24 cellular contexts compared by ENCODE assay signal in the genomic region with DNA sequence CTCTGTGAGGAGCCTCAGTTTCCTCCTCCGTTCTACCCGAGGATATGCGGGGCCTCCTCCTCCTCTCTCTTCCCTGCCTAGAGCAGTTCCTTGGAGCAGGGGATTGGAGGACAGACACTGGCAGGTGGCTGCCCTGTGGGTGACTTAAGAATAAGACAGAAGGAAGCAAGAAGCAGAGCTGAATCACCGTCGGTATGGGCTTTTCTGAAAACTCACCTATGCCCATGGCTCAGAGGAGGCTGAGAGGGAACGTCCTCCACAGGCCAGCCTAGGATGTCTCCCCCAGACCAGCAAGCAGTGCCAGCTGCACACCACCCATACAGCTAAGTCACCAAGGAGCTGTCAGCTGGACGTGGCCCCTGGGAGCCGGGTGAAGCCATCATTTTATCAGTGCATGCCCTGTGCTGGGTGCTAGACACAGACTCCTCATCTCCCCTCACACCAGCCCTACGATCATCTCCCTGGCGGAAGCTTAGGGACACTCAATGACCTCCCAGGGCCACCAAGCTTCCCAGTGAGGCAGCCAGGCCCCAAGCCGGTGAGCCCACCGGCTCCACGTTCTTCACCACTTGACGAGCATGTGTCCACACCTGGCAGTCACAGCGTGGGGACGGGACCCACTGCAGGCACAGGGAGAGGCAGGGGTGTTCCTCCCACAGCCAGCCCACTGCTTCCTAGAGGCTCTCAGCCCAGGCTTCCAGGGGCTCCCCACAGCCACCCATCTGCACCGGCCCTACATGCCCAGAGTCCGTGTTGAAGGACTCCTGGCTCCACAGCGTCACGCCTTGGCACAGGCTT. TPM values are rescaled to one million over a fixed set of nuclear protein-coding genes. Genes with fewer than 3 reads are reported as not detected.
DNase-seq lines count a peak whose midpoint lies in the region; ATAC-seq and TF ChIP-seq lines count a peak whose summit lies in the region.
"Had no signal": no experiment of that assay in that cellular context is flagged by ENCODE, and none has a peak within 500 bp of the region (broad histone marks: within the 10 kb centered on the region; RNA-seq: fewer than 3 reads in every experiment).

No MANE protein-coding gene starts in this region.

- DNase-seq in activated naive CD4-positive, alpha-beta T cell treated with anti-CD3 and anti-CD28 coated beads, Interleukin-2, amount 50 U/mL, for 72 hours (ENCODE audit: low spot score in 2 of 2), result no peak
- no peak for DNase-seq in activated naive CD4-positive, alpha-beta T cell treated with anti-CD3 and anti-CD28 coated beads, Interleukin-2, amount 50 U/mL, for 16 hours
- DNase-seq in T-helper 17 cell, result no peak
- DNase-seq in esophagus squamous epithelium (lab: John Stamatoyannopoulos, UW), result no peak
- DNase-seq in stimulated activated CD4-positive, alpha-beta T cell treated with anti-CD3 and anti-CD28 coated beads, Interleukin-2, amount 100 ng/mL, for 24 hours, result no peak
- DNase-seq in NCI-H510A (lab: John Stamatoyannopoulos, UW), result no peak
- no peak for DNase-seq in left lung
- DNase-seq: activated CD4-positive, alpha-beta T cell treated with anti-CD3 and anti-CD28 coated beads for 1 hour; activated naive CD4-positive, alpha-beta T cell treated with anti-CD3 and anti-CD28 coated beads for 36 hours; activated T-cell treated with anti-CD3 and anti-CD28 coated beads, Interleukin-2, amount 50 U/mL, for 72 hours; central memory CD4-positive, alpha-beta T cell; midbrain; NCI-H1694; NCI-H2171; NCI-H524 treated with DMSO at 0.1 percent for 48 hours; Peyer's patch; stimulated activated CD4-positive, alpha-beta T cell treated with anti-CD3 and anti-CD28 coated beads, Interleukin-15, amount 100 ng/mL, for 24 hours; transverse colon had no signal

- H3K9me3 ChIP-seq in T-helper 17 cell (ENCODE audit: control insufficient read depth, low read length, poor library complexity, severe bottlenecking), result no peaks in the 10 kb centered on the region
- H3K9me3 ChIP-seq in esophagus squamous epithelium, result no peaks in the 10 kb centered on the region
- H3K9me3 ChIP-seq in left lung, result no peaks in the 10 kb centered on the region
- H3K9me3 ChIP-seq: ascending aorta, Peyer's patch, transverse colon had no signal

- 90 to 93% methylated on average over 5 to 10 of the region's 20 CpGs for WGBS in esophagus squamous epithelium, 2 donors

- H3K9me3 Mint-ChIP-seq in activated naive CD4-positive, alpha-beta T cell treated with anti-CD3 and anti-CD28 coated beads, Interleukin-2, amount 50 U/mL, for 72 hours, result no peaks in the 10 kb centered on the region
- H3K9me3 Mint-ChIP-seq in stimulated activated memory B cell treated with anti-CD40 and anti-IgM and Interleukin-4, amounts not matched to agents 10 μg/mL and 1 μg/mL and 100 μg/mL, for 72 hours, result no peaks in the 10 kb centered on the region
- H3K9me3 Mint-ChIP-seq: activated naive CD4-positive, alpha-beta T cell treated with anti-CD3 and anti-CD28 coated beads for 36 hours; activated T-cell treated with anti-CD3 and anti-CD28 coated beads, Interleukin-2, amount 50 U/mL, for 72 hours; nephron had no signal

- TF ChIP-seq POLR2A in esophagus squamous epithelium (IDR thresholded peaks at IDR 0.05), result no peak

- no peak overlapping the region for H3K4me3 Mint-ChIP-seq in T-helper 17 cell
- no peak overlapping the region for H3K4me3 Mint-ChIP-seq in stimulated activated memory B cell treated with anti-CD40 and anti-IgM and Interleukin-4, amounts not matched to agents 10 μg/mL and 1 μg/mL and 100 μg/mL, for 72 hours
- H3K4me3 Mint-ChIP-seq: activated naive CD4-positive, alpha-beta T cell treated with anti-CD3 and anti-CD28 coated beads for 36 hours; activated T-cell treated with anti-CD3 and anti-CD28 coated beads, Interleukin-2, amount 50 U/mL, for 72 hours; B cell; nephron had no signal

- H3K36me3 ChIP-seq in esophagus squamous epithelium, result no peaks in the 10 kb centered on the region
- H3K36me3 ChIP-seq in left lung, result no peaks in the 10 kb centered on the region
- H3K36me3 ChIP-seq: ascending aorta, Peyer's patch, transverse colon had no signal

- intact Hi-C loops in esophagus squamous epithelium (cut with DNase I), result no loop called here
- intact Hi-C loops in left lung (cut with DNase I), result no loop called here

- H3K4me3 ChIP-seq in esophagus squamous epithelium (no peak overlapping the region), left lung (no peak overlapping the region)
- H3K4me3 ChIP-seq: ascending aorta, Peyer's patch, transverse colon had no signal

- peak overlapping the region; percentile 2 to 44 for H3K27ac Mint-ChIP-seq in activated naive CD4-positive, alpha-beta T cell treated with anti-CD3 and anti-CD28 coated beads, Interleukin-2, amount 50 U/mL, for 72 hours
- peak overlapping the region; percentile 86 for H3K27ac Mint-ChIP-seq in T-helper 17 cell
- H3K27ac Mint-ChIP-seq in stimulated activated memory B cell treated with anti-CD40 and anti-IgM and Interleukin-4, amounts not matched to agents 10 μg/mL and 1 μg/mL and 100 μg/mL, for 72 hours, result peak overlapping the region; percentile 42
- H3K27ac Mint-ChIP-seq: activated naive CD4-positive, alpha-beta T cell treated with anti-CD3 and anti-CD28 coated beads for 36 hours; activated T-cell treated with anti-CD3 and anti-CD28 coated beads, Interleukin-2, amount 50 U/mL, for 72 hours; B cell had no signal

- no peak for ATAC-seq in activated naive CD4-positive, alpha-beta T cell treated with anti-CD3 and anti-CD28 coated beads, Interleukin-2, amount 50 U/mL, for 72 hours
- ATAC-seq in T-helper 17 cell, result no peak
- ATAC-seq in stimulated activated memory B cell treated with anti-CD40 and anti-IgM and Interleukin-4, amounts not matched to agents 10 μg/mL and 1 μg/mL and 100 μg/mL, for 72 hours, result peak; percentile 14
- ATAC-seq in left lung, result no peak
- ATAC-seq: activated T-cell treated with anti-CD3 and anti-CD28 coated beads, Interleukin-2, amount 50 U/mL, for 72 hours; sciatic nerve had no signal

- H3K36me3 Mint-ChIP-seq in activated naive CD4-positive, alpha-beta T cell treated with anti-CD3 and anti-CD28 coated beads, Interleukin-2, amount 50 U/mL, for 72 hours, result no peaks in the 10 kb centered on the region
- peaks cover 2% of the 10 kb centered on the region for H3K36me3 Mint-ChIP-seq in T-helper 17 cell (ENCODE audit: low read depth)
- H3K36me3 Mint-ChIP-seq in stimulated activated memory B cell treated with anti-CD40 and anti-IgM and Interleukin-4, amounts not matched to agents 10 μg/mL and 1 μg/mL and 100 μg/mL, for 72 hours, result peaks cover 17% of the 10 kb centered on the region

- no peaks in the 10 kb centered on the region for H3K27me3 Mint-ChIP-seq in T-helper 17 cell
- no peaks in the 10 kb centered on the region for H3K27me3 Mint-ChIP-seq in stimulated activated memory B cell treated with anti-CD40 and anti-IgM and Interleukin-4, amounts not matched to agents 10 μg/mL and 1 μg/mL and 100 μg/mL, for 72 hours
- H3K27me3 Mint-ChIP-seq: B cell had no signal

- H3K27me3 ChIP-seq in esophagus squamous epithelium (no peaks in the 10 kb centered on the region), left lung (no peaks in the 10 kb centered on the region)
- H3K27me3 ChIP-seq: ascending aorta, Peyer's patch, transverse colon had no signal

- H3K4me1 Mint-ChIP-seq in T-helper 17 cell, result peaks cover 34% of the 10 kb centered on the region
- peaks cover 80% of the 10 kb centered on the region for H3K4me1 Mint-ChIP-seq in stimulated activated memory B cell treated with anti-CD40 and anti-IgM and Interleukin-4, amounts not matched to agents 10 μg/mL and 1 μg/mL and 100 μg/mL, for 72 hours

- H3K4me1 ChIP-seq in esophagus squamous epithelium, result peaks cover 8 to 85% (median 41%) of the 10 kb centered on the region in 3 donors
- H3K4me1 ChIP-seq in left lung, result peaks cover 0 to 17% of the 10 kb centered on the region in 2 donors

- TF ChIP-seq CTCF in esophagus squamous epithelium (IDR thresholded peaks at IDR 0.05) (no peak), left lung (IDR thresholded peaks at IDR 0.05) (no peak)

- H3K27ac ChIP-seq in esophagus squamous epithelium (peak overlapping the region in 3 of 4 donors; percentile 42 to 77 (median 73)), left lung (no peak overlapping the region)
- H3K27ac ChIP-seq: ascending aorta, epithelial cell of prostate, Peyer's patch, transverse colon had no signal

RNA-seq across cellular contexts. Expression of a gene that starts 21.4 kb away (rescaled TPM):
- total RNA-seq in activated naive CD4-positive, alpha-beta T cell treated with anti-CD3 and anti-CD28 coated beads, Interleukin-2, amount 50 U/mL, for 72 hours, result 10 to 100 TPM; 15.2 to 33.2 TPM
- 10 to 100 TPM; 29.4 to 36.1 TPM for total RNA-seq in T-helper 17 cell
- total RNA-seq in esophagus squamous epithelium, result 10 to 100 TPM; 14.2 to 34.5 (median 25.8) TPM
- 100 to 1,000 TPM in 1 of 2 donors, 10 to 100 TPM in 1; 65.6 to 108 TPM for total RNA-seq in left lung

Comparison
In these comparisons a context has a peak if more than half of its experiments do, and no peak if none do; other contexts are left out.
1. H3K27ac Mint-ChIP-seq: peak in every context shown above with its lines; median percentile 86 in T-helper 17 cell; 42 in stimulated activated memory B cell treated with anti-CD40 and anti-IgM and Interleukin-4, amounts not matched to agents 10 μg/mL and 1 μg/mL and 100 μg/mL, for 72 hours; 23 in activated naive CD4-positive, alpha-beta T cell treated with anti-CD3 and anti-CD28 coated beads, Interleukin-2, amount 50 U/mL, for 72 hours.
2. H3K27ac ChIP-seq: peak in esophagus squamous epithelium (3 of 4); none in left lung (0 of 2).